ENCODE assay signal across 8 cellular contexts in genomic region chr3:19945405-19946290, GRCh38. TPM values are rescaled to one million over a fixed set of nuclear protein-coding genes. Genes with fewer than 3 reads are reported as not detected.
DNase-seq lines count a peak whose midpoint lies in the region; ATAC-seq and TF ChIP-seq lines count a peak whose summit lies in the region.

No MANE protein-coding gene starts in this region.

- peaks cover 33% of the 10 kb centered on the region for H3K4me1 Mint-ChIP-seq in activated naive CD4-positive, alpha-beta T cell treated with anti-CD3 and anti-CD28 coated beads for 36 hours (ENCODE audit: low read depth)
- peaks cover 30% of the 10 kb centered on the region for H3K4me1 Mint-ChIP-seq in activated CD8-positive, alpha-beta T cell treated with anti-CD3 and anti-CD28 coated beads for 36 hours (ENCODE audit: low read depth)
- peaks cover 40 to 55% of the 10 kb centered on the region in 2 donors for H3K4me1 Mint-ChIP-seq in immature natural killer cell

- H3K27ac Mint-ChIP-seq in activated naive CD4-positive, alpha-beta T cell treated with anti-CD3 and anti-CD28 coated beads for 36 hours: peak overlapping the region; percentile 100
- peak overlapping the region; percentile 99 for H3K27ac Mint-ChIP-seq in activated CD8-positive, alpha-beta T cell treated with anti-CD3 and anti-CD28 coated beads for 36 hours
- H3K27ac Mint-ChIP-seq in immature natural killer cell: peak overlapping the region; percentile 90 to 99 (median 96)

- H3K36me3 Mint-ChIP-seq in activated naive CD4-positive, alpha-beta T cell treated with anti-CD3 and anti-CD28 coated beads for 36 hours (ENCODE audit: low read depth): peaks cover 9% of the 10 kb centered on the region
- H3K36me3 Mint-ChIP-seq in activated CD8-positive, alpha-beta T cell treated with anti-CD3 and anti-CD28 coated beads for 36 hours (ENCODE audit: low read depth): peaks cover 8% of the 10 kb centered on the region
- no peaks in the 10 kb centered on the region for H3K36me3 Mint-ChIP-seq in immature natural killer cell

- DNase-seq in activated naive CD4-positive, alpha-beta T cell treated with anti-CD3 and anti-CD28 coated beads for 36 hours: no peak
- DNase-seq in activated naive CD4-positive, alpha-beta T cell treated with anti-CD3 and anti-CD28 coated beads, Interleukin-2, amount 50 U/mL, for 16 hours: no peak
- peak; percentile 10 for DNase-seq in activated CD8-positive, alpha-beta T cell treated with anti-CD3 and anti-CD28 coated beads for 36 hours
- DNase-seq in immature natural killer cell (no peak), stromal cell of bone marrow (ENCODE audit: low read depth) (peak; percentile 5), KG1 (lab: John Stamatoyannopoulos, UW) (no peak), SHP77 treated with DMSO at 0.1 percent for 48 hours (lab: John Stamatoyannopoulos, UW) (no peak), SIG-M5 treated with dmso at 0.1 percent for 504 hours (lab: John Stamatoyannopoulos, UW; ENCODE audit: unreplicated experiment) (no peak)

- no peaks in the 10 kb centered on the region for H3K27me3 Mint-ChIP-seq in activated naive CD4-positive, alpha-beta T cell treated with anti-CD3 and anti-CD28 coated beads for 36 hours (ENCODE audit: low read depth)
- no peaks in the 10 kb centered on the region for H3K27me3 Mint-ChIP-seq in activated CD8-positive, alpha-beta T cell treated with anti-CD3 and anti-CD28 coated beads for 36 hours
- H3K27me3 Mint-ChIP-seq in immature natural killer cell (ENCODE audit: low read depth in 3 of 3): peaks cover 13 to 15% (median 13%) of the 10 kb centered on the region in 3 donors

- intact Hi-C loops in activated naive CD4-positive, alpha-beta T cell treated with anti-CD3 and anti-CD28 coated beads for 36 hours (cut with micrococcal nuclease): loop anchor here (1.0 to 10.0 kb wide), 6 partner anchors 8 to 1501 kb away; no protein-coding TSS in a partner anchor
- intact Hi-C loops in activated CD8-positive, alpha-beta T cell treated with anti-CD3 and anti-CD28 coated beads for 36 hours (cut with micrococcal nuclease): loop anchor here (5.0 kb wide), 2 partner anchors 112 to 242 kb away; partner anchors contain the start of gene SGO1

- POLR2A ChIA-PET in activated CD8-positive, alpha-beta T cell treated with anti-CD3 and anti-CD28 coated beads for 36 hours (lab: Charles Lee): interaction anchor here (0.9 to 1.4 kb wide), 2 partner anchors 8 to 12 kb away, joined by 3 read pairs; no protein-coding TSS in a partner anchor

- ATAC-seq in activated CD8-positive, alpha-beta T cell treated with anti-CD3 and anti-CD28 coated beads for 36 hours: no peak

- CTCF ChIA-PET in activated naive CD4-positive, alpha-beta T cell treated with anti-CD3 and anti-CD28 coated beads for 36 hours (lab: Charles Lee): interaction anchor here (1.2 kb wide), 1 partner anchor 95 kb away, joined by 3 read pairs; the partner anchor contains the start of gene KAT2B
- CTCF ChIA-PET in activated CD8-positive, alpha-beta T cell treated with anti-CD3 and anti-CD28 coated beads for 36 hours (lab: Charles Lee): no interaction called here

- H3K9me3 Mint-ChIP-seq in activated naive CD4-positive, alpha-beta T cell treated with anti-CD3 and anti-CD28 coated beads for 36 hours: no peaks in the 10 kb centered on the region
- H3K9me3 Mint-ChIP-seq in activated CD8-positive, alpha-beta T cell treated with anti-CD3 and anti-CD28 coated beads for 36 hours: no peaks in the 10 kb centered on the region
- H3K9me3 Mint-ChIP-seq in immature natural killer cell: no peaks in the 10 kb centered on the region

- TF ChIP-seq CTCF in activated CD8-positive, alpha-beta T cell treated with anti-CD3 and anti-CD28 coated beads for 36 hours (IDR thresholded peaks at IDR 0.05): no peak

- H3K4me3 Mint-ChIP-seq in activated naive CD4-positive, alpha-beta T cell treated with anti-CD3 and anti-CD28 coated beads for 36 hours: peak overlapping the region; percentile 100
- H3K4me3 Mint-ChIP-seq in activated CD8-positive, alpha-beta T cell treated with anti-CD3 and anti-CD28 coated beads for 36 hours: peak overlapping the region; percentile 89
- H3K4me3 Mint-ChIP-seq in immature natural killer cell: peak overlapping the region; percentile 92 to 98 (median 95)

RNA-seq across cellular contexts. Expression of gene RAB5A, which starts 1.2 kb away (rescaled TPM):
- total RNA-seq in activated naive CD4-positive, alpha-beta T cell treated with anti-CD3 and anti-CD28 coated beads for 36 hours: 10 to 100 TPM; 46.4 to 47.5 TPM
- 10 to 100 TPM; 54.3 to 55.8 TPM for total RNA-seq in activated CD8-positive, alpha-beta T cell treated with anti-CD3 and anti-CD28 coated beads for 36 hours
- polyA plus RNA-seq in immature natural killer cell: 10 to 100 TPM; 33.0 to 50.8 (median 47.3) TPM

RNA-seq across cellular contexts. Expression of gene EFHB, which starts 11.6 kb away (rescaled TPM):
- total RNA-seq in activated naive CD4-positive, alpha-beta T cell treated with anti-CD3 and anti-CD28 coated beads for 36 hours: 1 to 10 TPM in 1 of 2 experiments, under 1 TPM in 1; 0.55 to 1.2 TPM
- under 1 TPM; 0.69 to 0.77 TPM for total RNA-seq in activated CD8-positive, alpha-beta T cell treated with anti-CD3 and anti-CD28 coated beads for 36 hours
- polyA plus RNA-seq in immature natural killer cell: 1 to 10 TPM in 1 of 3 donors, under 1 TPM in 1, not detected in 1; 0.52 to 1.3 TPM

Comparison
In these comparisons a context has a peak if more than half of its experiments do, and no peak if none do; other contexts are left out.
1. DNase-seq: peak in activated CD8-positive, alpha-beta T cell treated with anti-CD3 and anti-CD28 coated beads for 36 hours (single experiment) and stromal cell of bone marrow (single experiment); none in activated naive CD4-positive, alpha-beta T cell treated with anti-CD3 and anti-CD28 coated beads for 36 hours (single experiment), activated naive CD4-positive, alpha-beta T cell treated with anti-CD3 and anti-CD28 coated beads, Interleukin-2, amount 50 U/mL, for 16 hours (single experiment), immature natural killer cell (0 of 3), KG1 (single experiment), SHP77 treated with DMSO at 0.1 percent for 48 hours (single experiment) and SIG-M5 treated with dmso at 0.1 percent for 504 hours (single experiment).
2. Peak in every context shown above with its lines, with median percentiles within 50 percentile points of each other: H3K27ac Mint-ChIP-seq and H3K4me3 Mint-ChIP-seq.